Comparison of ENCODE assay signal across 10 cellular contexts in genomic region chr11:72741849-72742521, GRCh38. TPM values are rescaled to one million over a fixed set of nuclear protein-coding genes. Genes with fewer than 3 reads are reported as not detected.
DNase-seq lines count a peak whose midpoint lies in the region; ATAC-seq and TF ChIP-seq lines count a peak whose summit lies in the region.
"Had no signal": no experiment of that assay in that cellular context is flagged by ENCODE, and none has a peak within 500 bp of the region (broad histone marks: within the 10 kb centered on the region; RNA-seq: fewer than 3 reads in every experiment).

No MANE protein-coding gene starts in this region.

- H3K27me3 ChIP-seq in HUES64 (ENCODE audit: insufficient read depth, low read length), result no peaks in the 10 kb centered on the region
- H3K27me3 ChIP-seq in Panc1 (ENCODE audit: control insufficient read depth, insufficient read depth, low read length), result no peaks in the 10 kb centered on the region
- no peaks in the 10 kb centered on the region for H3K27me3 ChIP-seq in heart left ventricle

- no TSS peak for BruUV-seq in Panc1 (replicated peaks; lab: Mats Ljungman, UMichigan)

- CTCF ChIA-PET in Panc1 (lab: Charles Lee), result no interaction called here

- H3K36me3 ChIP-seq in HUES64 (ENCODE audit: insufficient read depth, low read length) (no peaks in the 10 kb centered on the region; the same call in 1 of the 2 replicates), Panc1 (ENCODE audit: control insufficient read depth, insufficient read depth, low read length) (no peaks in the 10 kb centered on the region), heart left ventricle (no peaks in the 10 kb centered on the region)

- H3K4me1 ChIP-seq in HUES64 (ENCODE audit: insufficient read depth, low read length) (peaks cover 24% of the 10 kb centered on the region), Panc1 (ENCODE audit: control insufficient read depth, insufficient read depth, low read length) (peaks cover 17% of the 10 kb centered on the region), heart left ventricle (peaks cover 0 to 78% (median 17%) of the 10 kb centered on the region in 12 donors)
- H3K4me1 ChIP-seq: parathyroid adenoma had no signal

- TF ChIP-seq CTCF in Panc1 (IDR thresholded peaks at IDR 0.05) (no peak), heart left ventricle (IDR thresholded peaks at IDR 0.05) (no peak)

- DNase-seq in Panc1 (ENCODE audit: low read depth, low spot score) (no peak), heart left ventricle (peak in 3 of 5 donors; percentile 31 to 61 (median 42)), sciatic nerve (ENCODE audit: low spot score) (no peak), retina (no peak), NCI-H187 treated with DMSO at 0.1 percent for 48 hours (lab: John Stamatoyannopoulos, UW) (no peak)
- DNase-seq: effector CD8-positive, alpha-beta T cell; NCI-H1694 treated with DMSO at 0.1 percent for 48 hours had no signal

- H3K4me3 ChIP-seq in HUES64 (ENCODE audit: low read length) (no peak overlapping the region), Panc1 (ENCODE audit: low read depth in 2 of 2, low read length in 2 of 2) (no peak overlapping the region), heart left ventricle (no peak overlapping the region)

- WGBS in HUES64, result 83% methylated on average over 7 of the region's 7 CpGs
- 67 to 74% (median 70%) methylated on average over 7 of the region's 7 CpGs for WGBS in heart left ventricle, 4 donors

- H3K9me3 ChIP-seq in HUES64 (ENCODE audit: insufficient read depth, low read depth, low read length), result no peaks in the 10 kb centered on the region
- H3K9me3 ChIP-seq in Panc1 (ENCODE audit: control insufficient read depth, insufficient read depth, low read depth, low read length), result no peaks in the 10 kb centered on the region
- no peaks in the 10 kb centered on the region for H3K9me3 ChIP-seq in heart left ventricle

- peak overlapping the region; percentile 45 for H3K9ac ChIP-seq in HUES64 (ENCODE audit: low read depth, low read length)
- H3K9ac ChIP-seq: parathyroid adenoma had no signal

- TF ChIP-seq POLR2A in heart left ventricle (IDR thresholded peaks at IDR 0.05), result no peak

- ATAC-seq in Panc1, result no peak
- peak in 1 of 4 donors; percentile 18 for ATAC-seq in heart left ventricle
- peak; percentile 3 for ATAC-seq in sciatic nerve
- no peak for ATAC-seq in GM21423 (IDR thresholded peaks at IDR 0.05; ENCODE audit: unreplicated experiment)

- H3K27ac ChIP-seq in HUES64 (ENCODE audit: low read depth, low read length), result peak overlapping the region; percentile 73
- peak overlapping the region; percentile 35 for H3K27ac ChIP-seq in Panc1 (ENCODE audit: low read length)
- H3K27ac ChIP-seq in heart left ventricle, result peak overlapping the region in 3 of 12 donors; percentile 28 to 93 (median 29)
- H3K27ac ChIP-seq: parathyroid adenoma had no signal

- POLR2A ChIA-PET in Panc1 (lab: Charles Lee), result interaction anchor here (0.6 kb wide), 1 partner anchor 23 kb away, joined by 3 read pairs; no protein-coding TSS in a partner anchor

- in situ Hi-C loops in Panc1 (cut with HindIII; ENCODE audit: low pct_unique_long_range_greater_than_20kb, low sequenced_read_pairs), result no loop called here

- intact Hi-C loops in Panc1 (cut with micrococcal nuclease; ENCODE audit: unreplicated experiment), result no loop called here
- intact Hi-C loops in heart left ventricle (cut with DNase I), result loop anchor here in 2 of 10 donors (5.0 kb wide), 2 partner anchors 40 to 430 kb away; no protein-coding TSS in a partner anchor
- intact Hi-C loops in sciatic nerve (cut with DNase I), result no loop called here

RNA-seq across cellular contexts. Expression of gene ARAP1, which starts 10.2 kb away (rescaled TPM):
- polyA plus RNA-seq in HUES64 (2013, experiment 1 of 2), result 34.0 TPM
- polyA plus RNA-seq in HUES64 (2013, experiment 2 of 2), result 31.4 TPM
- 73.6 TPM for total RNA-seq in Panc1 (2021; ENCODE audit: unreplicated experiment)
- 108 TPM for polyA plus RNA-seq in Panc1 (2012; ENCODE audit: insufficient read length)
- total RNA-seq in heart left ventricle, result 100 to 1,000 TPM in 2 of 9 donors, 10 to 100 TPM in 7; 35.4 to 116 (median 44.0) TPM
- polyA plus RNA-seq in heart left ventricle, result 10 to 100 TPM; 37.7 to 42.0 TPM
- total RNA-seq in sciatic nerve, result 129 TPM

RNA-seq across cellular contexts. Expression of gene STARD10, which starts 51.9 kb away (rescaled TPM):
- polyA plus RNA-seq in HUES64 (2013, experiment 1 of 2), result 12.6 TPM
- 23.7 TPM for polyA plus RNA-seq in HUES64 (2013, experiment 2 of 2)
- 32.1 TPM for total RNA-seq in Panc1 (2021; ENCODE audit: unreplicated experiment)
- 64.9 TPM for polyA plus RNA-seq in Panc1 (2012; ENCODE audit: insufficient read length)
- total RNA-seq in heart left ventricle, result 10 to 100 TPM; 35.2 to 78.8 (median 55.2) TPM
- 100 to 1,000 TPM in 1 of 2 donors, 10 to 100 TPM in 1; 35.9 to 237 TPM for polyA plus RNA-seq in heart left ventricle
- 27.2 TPM for total RNA-seq in sciatic nerve

Comparison
In these comparisons a context has a peak if more than half of its experiments do, and no peak if none do; other contexts are left out.
1. DNase-seq: peak in heart left ventricle (3 of 5); none in Panc1 (single experiment), sciatic nerve (single experiment), retina (single experiment) and NCI-H187 treated with DMSO at 0.1 percent for 48 hours (single experiment).